ENCODE assay signal across 10 cellular contexts in genomic region chr5:173920024-173920753, GRCh38. TPM values are rescaled to one million over a fixed set of nuclear protein-coding genes. Genes with fewer than 3 reads are reported as not detected.
DNase-seq lines count a peak whose midpoint lies in the region; ATAC-seq and TF ChIP-seq lines count a peak whose summit lies in the region.
"Had no signal": no experiment of that assay in that cellular context is flagged by ENCODE, and none has a peak within 500 bp of the region (broad histone marks: within the 10 kb centered on the region; RNA-seq: fewer than 3 reads in every experiment).

No MANE protein-coding gene starts in this region.

- no peaks in the 10 kb centered on the region for H3K27me3 ChIP-seq in heart left ventricle
- no peaks in the 10 kb centered on the region for H3K27me3 ChIP-seq in body of pancreas
- H3K27me3 ChIP-seq in lower lobe of right lung (ENCODE audit: low read depth) = no peaks in the 10 kb centered on the region
- H3K27me3 ChIP-seq in uterus = no peaks in the 10 kb centered on the region
- H3K27me3 ChIP-seq: SJSA1 had no signal

- ATAC-seq in heart left ventricle (peak in 2 of 4 donors; percentile 6 to 18), left cardiac atrium (no peak), body of pancreas (no peak), lower lobe of right lung (peak; percentile 5 to 49), GM18519 (IDR thresholded peaks at IDR 0.05; ENCODE audit: low FRiP score, unreplicated experiment) (no peak), GM19463 (IDR thresholded peaks at IDR 0.05; ENCODE audit: unreplicated experiment) (no peak)

- intact Hi-C loops in heart left ventricle (cut with DNase I) = loop anchor here in 4 of 10 donors (2.0 to 5.0 kb wide), 2 partner anchors 31 to 33 kb away; partner anchors contain the start of gene CPEB4 (in 4 of the 4)
- intact Hi-C loops in left cardiac atrium (cut with DNase I) = no loop called here
- intact Hi-C loops in body of pancreas (cut with DNase I) = no loop called here
- intact Hi-C loops in lower lobe of right lung (cut with DNase I) = no loop called here
- intact Hi-C loops in uterus (cut with DNase I; ENCODE audit: low total_unique reads) = no loop called here

- H3K4me3 ChIP-seq in heart left ventricle (peak overlapping the region in 4 of 12 donors; percentile 39 to 60 (median 57)), body of pancreas (no peak overlapping the region), lower lobe of right lung (no peak overlapping the region), uterus (no peak overlapping the region)
- H3K4me3 ChIP-seq: SJSA1 had no signal

- no peak for TF ChIP-seq POLR2A in heart left ventricle (IDR thresholded peaks at IDR 0.05)
- no peak for TF ChIP-seq POLR2A in body of pancreas (IDR thresholded peaks at IDR 0.05)
- TF ChIP-seq POLR2A in uterus (IDR thresholded peaks at IDR 0.05) = no peak

- H3K4me1 ChIP-seq in heart left ventricle (peaks cover 11 to 95% (median 83%) of the 10 kb centered on the region in 12 donors), body of pancreas (peaks cover 76% of the 10 kb centered on the region), lower lobe of right lung (peaks cover 90% of the 10 kb centered on the region), uterus (peaks cover 10 to 11% of the 10 kb centered on the region in 2 donors)

- no peak for TF ChIP-seq CTCF in heart left ventricle (IDR thresholded peaks at IDR 0.05)
- no peak for TF ChIP-seq CTCF in body of pancreas (IDR thresholded peaks at IDR 0.05)
- TF ChIP-seq CTCF in lower lobe of right lung (IDR thresholded peaks at IDR 0.05) = no peak
- TF ChIP-seq CTCF in uterus (IDR thresholded peaks at IDR 0.05) = no peak
- TF ChIP-seq CTCF in GM13976 (IDR thresholded peaks at IDR 0.05; ENCODE audit: borderline replicate concordance, control extremely low read depth, extremely low read depth, insufficient read depth, missing control alignments) = no peak

- no peaks in the 10 kb centered on the region for H3K9me3 ChIP-seq in heart left ventricle
- no peaks in the 10 kb centered on the region for H3K9me3 ChIP-seq in body of pancreas
- no peaks in the 10 kb centered on the region for H3K9me3 ChIP-seq in lower lobe of right lung
- no peaks in the 10 kb centered on the region for H3K9me3 ChIP-seq in uterus
- H3K9me3 ChIP-seq: SJSA1 had no signal

- in situ Hi-C loops in GM13976 (cut with MboI; ENCODE audit: low sequenced_read_pairs, unreplicated experiment) = no loop called here

- H3K36me3 ChIP-seq in heart left ventricle = peaks cover 0 to 5% (median 0%) of the 10 kb centered on the region in 9 donors
- no peaks in the 10 kb centered on the region for H3K36me3 ChIP-seq in body of pancreas (replicated peaks in 1 of 2; ENCODE audit: insufficient read depth in 1 of 2, low read depth in 2 of 2)
- H3K36me3 ChIP-seq in lower lobe of right lung = peaks cover 8% of the 10 kb centered on the region
- no peaks in the 10 kb centered on the region for H3K36me3 ChIP-seq in uterus

- 73 to 91% (median 84%) methylated on average over 3 of the region's 3 CpGs for WGBS in heart left ventricle, 4 donors
- 74 to 75% methylated on average over 3 of the region's 3 CpGs for WGBS in body of pancreas, 2 donors

- DNase-seq in heart left ventricle (no peak), left cardiac atrium (no peak), body of pancreas (peak in 1 of 4 donors; percentile 26), lower lobe of right lung (no peak), uterus (no peak), GM13976 (ENCODE audit: low spot score) (no peak)

- H3K27ac ChIP-seq in heart left ventricle (peak overlapping the region; percentile 33 to 89 (median 86)), body of pancreas (peak overlapping the region in 3 of 4 donors; percentile 29 to 70 (median 58)), lower lobe of right lung (peak overlapping the region; percentile 59), uterus (peak overlapping the region; percentile 88 to 96)
- H3K27ac ChIP-seq: KMS-11, SJSA1 had no signal

RNA-seq across cellular contexts. Expression of gene CPEB4, which starts 32.0 kb away (rescaled TPM):
- 100 to 1,000 TPM; 104 to 217 (median 172) TPM for total RNA-seq in heart left ventricle
- 100 to 1,000 TPM in 1 of 2 donors, 10 to 100 TPM in 1; 28.7 to 158 TPM for polyA plus RNA-seq in heart left ventricle
- 100 to 1,000 TPM in 1 of 2 donors, 10 to 100 TPM in 1; 73.8 to 178 TPM for total RNA-seq in left cardiac atrium
- 10 to 100 TPM; 35.3 to 35.6 TPM for total RNA-seq in body of pancreas
- total RNA-seq in lower lobe of right lung = 67.5 TPM
- total RNA-seq in uterus = 10 to 100 TPM in 3 of 4 donors, 1 to 10 TPM in 1; 7.2 to 24.1 (median 18.9) TPM

Comparison
In these comparisons a context has a peak if more than half of its experiments do, and no peak if none do; other contexts are left out.
1. ATAC-seq: peak in lower lobe of right lung (2 of 2); none in left cardiac atrium (0 of 2), body of pancreas (single experiment), GM18519 (single experiment) and GM19463 (single experiment).
2. Peak in every context shown above with its lines, with median percentiles within 50 percentile points of each other: H3K27ac ChIP-seq.